In genomic region chr11:10752061-10752460, GRCh38 we compare ENCODE assay signal across 8 cellular contexts. TPM values are rescaled to one million over a fixed set of nuclear protein-coding genes. Genes with fewer than 3 reads are reported as not detected.
DNase-seq lines count a peak whose midpoint lies in the region; ATAC-seq, FAIRE-seq and TF ChIP-seq lines count a peak whose summit lies in the region.

No MANE protein-coding gene starts in this region.

- H3K36me3 Mint-ChIP-seq in H9 (ENCODE audit: insufficient read depth in 1 of 3, low read depth in 3 of 3) (peaks cover 4 to 22% (median 16%) of the 10 kb centered on the region in 3 experiments; a peak in 6 of 7 replicates), T-cell (peaks cover 17% of the 10 kb centered on the region)

- no peak overlapping the region for H3K18ac ChIP-seq in H9 (ENCODE audit: insufficient read length, low read depth, low read length)

- no peak overlapping the region for H3K56ac ChIP-seq in H9 (ENCODE audit: insufficient read length, low read depth, low read length)

- H3K4me3 ChIP-seq in foreskin fibroblast (ENCODE audit: low read depth in 1 of 2, low read length in 2 of 2) (peak overlapping the region; percentile 74 to 92), skeletal muscle cell (ENCODE audit: low read depth, low read length) (peak overlapping the region; percentile 96)

- CTCF ChIA-PET in T-cell (lab: Charles Lee) = interaction anchor here in 1 of 2 donors (0.5 to 1.8 kb wide), 3 partner anchors 38 to 128 kb away, joined by 3 to 10 read pairs (median 5); partner anchors contain the start of gene EIF4G2

- H3K4me1 Mint-ChIP-seq in H9 = peaks cover 8 to 10% of the 10 kb centered on the region in 2 experiments
- peaks cover 21 to 35% (median 26%) of the 10 kb centered on the region in 3 donors for H3K4me1 Mint-ChIP-seq in T-cell

- H4K8ac ChIP-seq in H9 (replicated peaks; ENCODE audit: insufficient read length, low read depth, low read length) = no peak overlapping the region

- H3K9me3 Mint-ChIP-seq in H9 (no peaks in the 10 kb centered on the region), T-cell (no peaks in the 10 kb centered on the region)

- no peak overlapping the region for H3K14ac ChIP-seq in H9 (ENCODE audit: insufficient read depth, low read length)

- no peaks in the 10 kb centered on the region for H4K20me1 ChIP-seq in H9 (ENCODE audit: control insufficient read depth, insufficient read depth, insufficient read length)

- H3K27ac ChIP-seq in H9 (ENCODE audit: insufficient read length, low read depth, low read length) = no peak overlapping the region

- H3K9me3 ChIP-seq in H9 (ENCODE audit: control insufficient read depth, low read depth, low read length) = no peaks in the 10 kb centered on the region

- H3K27ac Mint-ChIP-seq in H9 = no peak overlapping the region
- H3K27ac Mint-ChIP-seq in T-cell = peak overlapping the region; percentile 89 to 94

- H4K5ac ChIP-seq in H9 (ENCODE audit: insufficient read length, low read depth, low read length) = no peak overlapping the region

- H3K27me3 ChIP-seq in H9 (ENCODE audit: insufficient read depth, low read length) = no peaks in the 10 kb centered on the region

- no peak for FAIRE-seq in RCC 7860 (lab: Jason Lieb, UNC)

- H3K79me1 ChIP-seq in H9 (ENCODE audit: insufficient read depth, low read depth, low read length, poor library complexity, severe bottlenecking) = no peaks in the 10 kb centered on the region

- no peak overlapping the region for H2BK12ac ChIP-seq in H9 (ENCODE audit: insufficient read length, low read depth, low read length)

- H3K23me2 ChIP-seq in H9 (ENCODE audit: insufficient read length, low read depth, low read length, poor library complexity, severe bottlenecking) = peaks cover 5% of the 10 kb centered on the region

- TF ChIP-seq CTCF in H9 (conservative IDR thresholded peaks at IDR 0.05) = no peak
- no peak for TF ChIP-seq CTCF in foreskin fibroblast (IDR thresholded peaks at IDR 0.05; ENCODE audit: low read depth, low read length)

- no peak overlapping the region for H2AFZ ChIP-seq in H9 (ENCODE audit: low read length)

- H3K23ac ChIP-seq in H9 (ENCODE audit: insufficient read length, low read depth, low read length) = no peak overlapping the region

- H2BK15ac ChIP-seq in H9 (ENCODE audit: low read depth, low read length) = no peak overlapping the region

- H3K4me2 ChIP-seq in H9 (ENCODE audit: insufficient read depth, insufficient read length, low read length) = peak overlapping the region; percentile 83

- no peak overlapping the region for H2BK20ac ChIP-seq in H9 (ENCODE audit: low read depth, low read length, poor library complexity, severe bottlenecking)

- H2AK5ac ChIP-seq in H9 (ENCODE audit: insufficient read length, low read length) = no peak overlapping the region

- H3K4me1 ChIP-seq in H9 (ENCODE audit: insufficient read depth, low read length) = no peaks in the 10 kb centered on the region

- H3K79me2 ChIP-seq in H9 (ENCODE audit: insufficient read depth, low read length) = no peaks in the 10 kb centered on the region; the same call in 1 of the 2 replicates

- no peak overlapping the region for H2BK120ac ChIP-seq in H9 (ENCODE audit: low read depth, low read length, poor library complexity, severe bottlenecking)

- H4K91ac ChIP-seq in H9 (ENCODE audit: insufficient read length, low read depth, low read length) = no peak overlapping the region

- H3K27me3 Mint-ChIP-seq in H9 (ENCODE audit: low read depth) (no peaks in the 10 kb centered on the region), T-cell (no peaks in the 10 kb centered on the region)

- no peak overlapping the region for H3T11ph ChIP-seq in H9 (ENCODE audit: low read length)

- H3K4me3 Mint-ChIP-seq in H9 (peak overlapping the region; percentile 94 to 97), T-cell (peak overlapping the region; percentile 95 to 96 (median 95))

- POLR2A ChIA-PET in T-cell (lab: Charles Lee) = interaction anchor here in 1 of 2 donors (2.3 kb wide), 1 partner anchor 57 kb away, joined by 16 read pairs; the partner anchor contains the start of gene EIF4G2

- H3K9ac ChIP-seq in H9 (ENCODE audit: extremely low read depth, insufficient read length, low read length) = no peak overlapping the region

- ATAC-seq in T-cell (replicated peaks in 1 of 4) (no peak), HG03432 (IDR thresholded peaks at IDR 0.05; ENCODE audit: unreplicated experiment) (no peak)

- no peak overlapping the region for H3K4ac ChIP-seq in H9 (ENCODE audit: low read depth, low read length)

- no CpG with 5 or more reads among the region's 2 CpGs for WGBS in H9 (ENCODE audit: extremely low coverage, insufficient read length, low lambda C conversion rate)

- DNase-seq in H9 (no peak), T-cell (no peak), foreskin fibroblast (no peak), skeletal muscle cell (ENCODE audit: low read depth) (no peak), amygdala (lab: John Stamatoyannopoulos, UW) (no peak), H4 (ENCODE audit: low spot score) (no peak), RCC 7860 (ENCODE audit: low spot score) (no peak)

- no peak overlapping the region for H2BK5ac ChIP-seq in H9 (ENCODE audit: insufficient read length, low read length)

RNA-seq across cellular contexts. Expression of gene CTR9, which starts 1.0 kb away (rescaled TPM):
- total RNA-seq in H9 (2021) (37.5 and 38.6 TPM in 2 replicates), T-cell (10 to 100 TPM; 26.4 to 45.6 (median 42.2) TPM)
- total RNA-seq in H4 (2014; rRNA removed; shearing (Covaris generic)) = 11.7 and 17.2 TPM in 2 replicates

RNA-seq across cellular contexts. Expression of gene EIF4G2, which starts 56.7 kb away (rescaled TPM):
- total RNA-seq in H9 (2021) = 1,013 and 1,056 TPM in 2 replicates
- 1,000 to 10,000 TPM in 1 of 5 donors, 100 to 1,000 TPM in 4; 575 to 1,022 (median 643) TPM for total RNA-seq in T-cell
- 728 and 827 TPM in 2 replicates for total RNA-seq in H4 (2014; rRNA removed; shearing (Covaris generic))

RNA-seq across cellular contexts. Expression of gene IRAG1, which starts 58.5 kb away (rescaled TPM):
- total RNA-seq in H9 (2021) = 2.4 and 3.3 TPM in 2 replicates
- total RNA-seq in T-cell = under 1 TPM in 2 of 5 donors, not detected in 3; 0.06 to 0.20 TPM
- 0.27 and 0.66 TPM in 2 replicates for total RNA-seq in H4 (2014; rRNA removed; shearing (Covaris generic))

Comparison
In these comparisons a context has a peak if more than half of its experiments do, and no peak if none do; other contexts are left out.
1. H3K27ac Mint-ChIP-seq: peak in T-cell (2 of 2); none in H9 (0 of 3).